In genomic region chr2:190695739-190696138, GRCh38 we compare ENCODE assay signal across 10 cellular contexts. TPM values are rescaled to one million over a fixed set of nuclear protein-coding genes. Genes with fewer than 3 reads are reported as not detected.
DNase-seq lines count a peak whose midpoint lies in the region; ATAC-seq lines count a peak whose summit lies in the region.
"Had no signal": no experiment of that assay in that cellular context is flagged by ENCODE, and none has a peak within 500 bp of the region (broad histone marks: within the 10 kb centered on the region; RNA-seq: fewer than 3 reads in every experiment).

No MANE protein-coding gene starts in this region.

- POLR2A ChIA-PET in activated CD4-positive, alpha-beta T cell treated with anti-CD3 and anti-CD28 coated beads for 36 hours (lab: Charles Lee) = no interaction called here
- POLR2A ChIA-PET in activated CD4-positive, alpha-beta T cell treated with anti-CD3 and anti-CD28 coated beads, Interleukin-2, amount 10 ng/mL, durations not matched to agents 7 days and 5 days (lab: Charles Lee) = no interaction called here

- peak; percentile 85 for ATAC-seq in activated CD4-positive, alpha-beta T cell treated with anti-CD3 and anti-CD28 coated beads for 36 hours
- ATAC-seq in GM21717 (IDR thresholded peaks at IDR 0.05; ENCODE audit: unreplicated experiment) = peak; percentile 40
- no peak for ATAC-seq in stimulated activated memory B cell treated with anti-CD40 and anti-IgM and Interleukin-4, amounts not matched to agents 10 μg/mL and 1 μg/mL and 100 μg/mL, for 72 hours
- ATAC-seq: left colon had no signal

- CTCF ChIA-PET in activated CD4-positive, alpha-beta T cell treated with anti-CD3 and anti-CD28 coated beads for 36 hours (lab: Charles Lee) = no interaction called here
- CTCF ChIA-PET in activated CD4-positive, alpha-beta T cell treated with anti-CD3 and anti-CD28 coated beads, Interleukin-2, amount 10 ng/mL, durations not matched to agents 7 days and 5 days (lab: Charles Lee) = interaction anchor here (1.0 kb wide), 1 partner anchor 16 kb away, joined by 3 read pairs; no protein-coding TSS in a partner anchor

- DNase-seq in activated CD4-positive, alpha-beta T cell treated with anti-CD3 and anti-CD28 coated beads for 36 hours = peak; percentile 52
- DNase-seq in activated CD4-positive, alpha-beta T cell treated with anti-CD3 and anti-CD28 coated beads, Interleukin-2, amount 10 ng/mL, durations not matched to agents 7 days and 5 days = no peak
- DNase-seq in T-helper 2 cell treated with Interferon-gamma antibody and Interleukin-4, amounts not matched to agents 5 μg/mL and 100 μg/mL, for 36 hours (ENCODE audit: low spot score) = peak; percentile 30
- DNase-seq in middle frontal gyrus (ENCODE audit: extremely low spot score, low spot score) = peak; percentile 17
- DNase-seq in Kasumi-1 (lab: John Stamatoyannopoulos, UW) = no peak
- DNase-seq in GM19240 (ENCODE audit: insufficient read length, low spot score) = no peak
- DNase-seq: dermis blood vessel endothelial cell, left colon had no signal

- no peaks in the 10 kb centered on the region for H3K27me3 Mint-ChIP-seq in activated CD4-positive, alpha-beta T cell treated with anti-CD3 and anti-CD28 coated beads for 36 hours
- H3K27me3 Mint-ChIP-seq in activated CD4-positive, alpha-beta T cell treated with anti-CD3 and anti-CD28 coated beads, Interleukin-2, amount 10 ng/mL, durations not matched to agents 7 days and 5 days = no peaks in the 10 kb centered on the region
- no peaks in the 10 kb centered on the region for H3K27me3 Mint-ChIP-seq in T-helper 2 cell treated with Interferon-gamma antibody and Interleukin-4, amounts not matched to agents 5 μg/mL and 100 μg/mL, for 36 hours (ENCODE audit: low read depth)
- no peaks in the 10 kb centered on the region for H3K27me3 Mint-ChIP-seq in stimulated activated memory B cell treated with anti-CD40 and anti-IgM and Interleukin-4, amounts not matched to agents 10 μg/mL and 1 μg/mL and 100 μg/mL, for 72 hours

- H3K4me1 Mint-ChIP-seq in activated CD4-positive, alpha-beta T cell treated with anti-CD3 and anti-CD28 coated beads for 36 hours = peaks cover 30% of the 10 kb centered on the region
- peaks cover 10% of the 10 kb centered on the region for H3K4me1 Mint-ChIP-seq in activated CD4-positive, alpha-beta T cell treated with anti-CD3 and anti-CD28 coated beads, Interleukin-2, amount 10 ng/mL, durations not matched to agents 7 days and 5 days
- peaks cover 10% of the 10 kb centered on the region for H3K4me1 Mint-ChIP-seq in T-helper 2 cell treated with Interferon-gamma antibody and Interleukin-4, amounts not matched to agents 5 μg/mL and 100 μg/mL, for 36 hours (ENCODE audit: low read depth)
- no peaks in the 10 kb centered on the region for H3K4me1 Mint-ChIP-seq in stimulated activated memory B cell treated with anti-CD40 and anti-IgM and Interleukin-4, amounts not matched to agents 10 μg/mL and 1 μg/mL and 100 μg/mL, for 72 hours

- peak overlapping the region; percentile 44 for H3K27ac Mint-ChIP-seq in activated CD4-positive, alpha-beta T cell treated with anti-CD3 and anti-CD28 coated beads for 36 hours
- H3K27ac Mint-ChIP-seq in activated CD4-positive, alpha-beta T cell treated with anti-CD3 and anti-CD28 coated beads, Interleukin-2, amount 10 ng/mL, durations not matched to agents 7 days and 5 days = no peak overlapping the region
- H3K27ac Mint-ChIP-seq in T-helper 2 cell treated with Interferon-gamma antibody and Interleukin-4, amounts not matched to agents 5 μg/mL and 100 μg/mL, for 36 hours = no peak overlapping the region
- no peak overlapping the region for H3K27ac Mint-ChIP-seq in stimulated activated memory B cell treated with anti-CD40 and anti-IgM and Interleukin-4, amounts not matched to agents 10 μg/mL and 1 μg/mL and 100 μg/mL, for 72 hours

- intact Hi-C loops in activated CD4-positive, alpha-beta T cell treated with anti-CD3 and anti-CD28 coated beads for 36 hours (cut with DNase I, micrococcal nuclease) = loop anchor here (1.0 to 2.0 kb wide), 4 partner anchors 17 to 27 kb away; no protein-coding TSS in a partner anchor

- H3K9me3 Mint-ChIP-seq in activated CD4-positive, alpha-beta T cell treated with anti-CD3 and anti-CD28 coated beads for 36 hours (ENCODE audit: low read depth) = no peaks in the 10 kb centered on the region
- no peaks in the 10 kb centered on the region for H3K9me3 Mint-ChIP-seq in activated CD4-positive, alpha-beta T cell treated with anti-CD3 and anti-CD28 coated beads, Interleukin-2, amount 10 ng/mL, durations not matched to agents 7 days and 5 days
- H3K9me3 Mint-ChIP-seq in T-helper 2 cell treated with Interferon-gamma antibody and Interleukin-4, amounts not matched to agents 5 μg/mL and 100 μg/mL, for 36 hours = no peaks in the 10 kb centered on the region
- H3K9me3 Mint-ChIP-seq in stimulated activated memory B cell treated with anti-CD40 and anti-IgM and Interleukin-4, amounts not matched to agents 10 μg/mL and 1 μg/mL and 100 μg/mL, for 72 hours = no peaks in the 10 kb centered on the region

- peaks cover 18% of the 10 kb centered on the region for H3K36me3 Mint-ChIP-seq in activated CD4-positive, alpha-beta T cell treated with anti-CD3 and anti-CD28 coated beads for 36 hours (ENCODE audit: low read depth)
- peaks cover 25% of the 10 kb centered on the region for H3K36me3 Mint-ChIP-seq in activated CD4-positive, alpha-beta T cell treated with anti-CD3 and anti-CD28 coated beads, Interleukin-2, amount 10 ng/mL, durations not matched to agents 7 days and 5 days (ENCODE audit: low read depth)
- H3K36me3 Mint-ChIP-seq in T-helper 2 cell treated with Interferon-gamma antibody and Interleukin-4, amounts not matched to agents 5 μg/mL and 100 μg/mL, for 36 hours (ENCODE audit: low read depth) = peaks cover 18% of the 10 kb centered on the region
- peaks cover 9% of the 10 kb centered on the region for H3K36me3 Mint-ChIP-seq in stimulated activated memory B cell treated with anti-CD40 and anti-IgM and Interleukin-4, amounts not matched to agents 10 μg/mL and 1 μg/mL and 100 μg/mL, for 72 hours

- H3K4me3 Mint-ChIP-seq in activated CD4-positive, alpha-beta T cell treated with anti-CD3 and anti-CD28 coated beads for 36 hours = no peak overlapping the region
- no peak overlapping the region for H3K4me3 Mint-ChIP-seq in activated CD4-positive, alpha-beta T cell treated with anti-CD3 and anti-CD28 coated beads, Interleukin-2, amount 10 ng/mL, durations not matched to agents 7 days and 5 days
- H3K4me3 Mint-ChIP-seq in T-helper 2 cell treated with Interferon-gamma antibody and Interleukin-4, amounts not matched to agents 5 μg/mL and 100 μg/mL, for 36 hours = no peak overlapping the region
- no peak overlapping the region for H3K4me3 Mint-ChIP-seq in stimulated activated memory B cell treated with anti-CD40 and anti-IgM and Interleukin-4, amounts not matched to agents 10 μg/mL and 1 μg/mL and 100 μg/mL, for 72 hours

RNA-seq across cellular contexts. Expression of gene NAB1, which starts 46.9 kb away (rescaled TPM):
- total RNA-seq in activated CD4-positive, alpha-beta T cell treated with anti-CD3 and anti-CD28 coated beads for 36 hours = 10 to 100 TPM; 41.4 to 43.6 TPM
- 10 to 100 TPM; 21.9 to 28.9 TPM for total RNA-seq in activated CD4-positive, alpha-beta T cell treated with anti-CD3 and anti-CD28 coated beads, Interleukin-2, amount 10 ng/mL, durations not matched to agents 7 days and 5 days

Comparison
In these comparisons a context has a peak if more than half of its experiments do, and no peak if none do; other contexts are left out.
1. DNase-seq: peak in activated CD4-positive, alpha-beta T cell treated with anti-CD3 and anti-CD28 coated beads for 36 hours (single experiment), T-helper 2 cell treated with Interferon-gamma antibody and Interleukin-4, amounts not matched to agents 5 μg/mL and 100 μg/mL, for 36 hours (single experiment) and middle frontal gyrus (single experiment); none in activated CD4-positive, alpha-beta T cell treated with anti-CD3 and anti-CD28 coated beads, Interleukin-2, amount 10 ng/mL, durations not matched to agents 7 days and 5 days (single experiment), Kasumi-1 (0 of 2) and GM19240 (single experiment).